1 cellular context compared by ENCODE assay signal in genomic region chr6:43636312-43636667, GRCh38.
TF ChIP-seq lines count a peak whose summit lies in the region.

No MANE protein-coding gene starts in this region.

TF ChIP-seq in H1, 55 proteins besides CTCF, POLR2A, EP300 and RAD21:
- TF ChIP-seq GABPA (IDR thresholded peaks at IDR 0.05; ENCODE audit: borderline replicate concordance, insufficient read depth, low read length) (no peak), EGR1 (IDR thresholded peaks at IDR 0.05; ENCODE audit: borderline replicate concordance, low read depth, low read length) (no peak), KDM1A (IDR thresholded peaks at IDR 0.05; ENCODE audit: borderline replicate concordance, low read length) (no peak), SRF (IDR thresholded peaks at IDR 0.05; ENCODE audit: low read depth, low read length) (no peak), ZNF274 (IDR thresholded peaks at IDR 0.05; ENCODE audit: borderline replicate concordance, extremely low read depth, low read length) (no peak), SIN3A (conservative IDR thresholded peaks at IDR 0.05 in 1 of 2, IDR thresholded peaks at IDR 0.05 in 1 of 2; ENCODE audit: low read depth in 1 of 2, low read length in 2 of 2) (no peak), GTF2F1 (IDR thresholded peaks at IDR 0.05; ENCODE audit: borderline replicate concordance, low read depth, low read length) (no peak), POLR2AphosphoS5 (IDR thresholded peaks at IDR 0.05; ENCODE audit: low read depth, low read length) (no peak), CEBPB (IDR thresholded peaks at IDR 0.05; ENCODE audit: low read depth, low read length) (no peak), RXRA (IDR thresholded peaks at IDR 0.05; ENCODE audit: insufficient read depth, low read depth, low read length) (no peak), CBX8 (IDR thresholded peaks at IDR 0.05; ENCODE audit: borderline replicate concordance, low read depth, low read length) (no peak), KDM5A (IDR thresholded peaks at IDR 0.05; ENCODE audit: low read length) (no peak), CBX5 (IDR thresholded peaks at IDR 0.05; ENCODE audit: low read depth, low read length) (no peak), SAP30 (IDR thresholded peaks at IDR 0.05; ENCODE audit: insufficient read depth, insufficient replicate concordance, low read length) (no peak), BACH1 (IDR thresholded peaks at IDR 0.05; ENCODE audit: low read length) (no peak), NANOG (IDR thresholded peaks at IDR 0.05; ENCODE audit: insufficient read depth, low read depth, low read length, poor library complexity, severe bottlenecking) (no peak)
TF ChIP-seq in H1: peak in this region for 0.
